ENCODE assay signal across 10 cellular contexts in genomic region chr3:72977060-72977459, GRCh38. TPM values are rescaled to one million over a fixed set of nuclear protein-coding genes. Genes with fewer than 3 reads are reported as not detected.
DNase-seq lines count a peak whose midpoint lies in the region; ATAC-seq and TF ChIP-seq lines count a peak whose summit lies in the region.
"Had no signal": no experiment of that assay in that cellular context is flagged by ENCODE, and none has a peak within 500 bp of the region (broad histone marks: within the 10 kb centered on the region; RNA-seq: fewer than 3 reads in every experiment).

No MANE protein-coding gene starts in this region.

- H3K4me1 Mint-ChIP-seq in CD14-positive monocyte (peaks cover 17% of the 10 kb centered on the region), Caco-2 (ENCODE audit: low read depth, unreplicated experiment) (peaks cover 16% of the 10 kb centered on the region)
- peaks cover 0 to 3% of the 10 kb centered on the region in 2 donors for H3K4me1 Mint-ChIP-seq in effector memory CD8-positive, alpha-beta T cell (ENCODE audit: low read depth in 2 of 2)

- TF ChIP-seq EP300 in transverse colon (IDR thresholded peaks at IDR 0.05; ENCODE audit: low read depth) = no peak

- WGBS in transverse colon (ENCODE audit: low coverage in 1 of 2), 2 donors = 61 to 72% methylated on average over 2 of the region's 2 CpGs

- H3K4me1 ChIP-seq in transverse colon (peaks cover 0 to 9% (median 3%) of the 10 kb centered on the region in 4 donors), Caco-2 (peaks cover 35% of the 10 kb centered on the region)

- ATAC-seq in GM19463 (IDR thresholded peaks at IDR 0.05; ENCODE audit: unreplicated experiment) = peak; percentile 33
- peak; percentile 59 for ATAC-seq in effector memory CD8-positive, alpha-beta T cell (replicated peaks)

- no peak overlapping the region for H3K27ac ChIP-seq in transverse colon

- H3K27me3 ChIP-seq in transverse colon (no peaks in the 10 kb centered on the region), Caco-2 (replicated peaks; ENCODE audit: control insufficient read depth, insufficient read depth, low read length) (no peaks in the 10 kb centered on the region)

- POLR2A ChIA-PET in Caco-2 (lab: Charles Lee) = no interaction called here

- in situ Hi-C loops in transverse colon (cut with MboI; ENCODE audit: low pct_ligation_motif_present in 1 of 4, low pct_unique_long_range_greater_than_20kb in 1 of 4, low sequenced_read_pairs in 3 of 4) = no loop called here

- H3K9me3 Mint-ChIP-seq in CD14-positive monocyte = peaks cover 0 to 1% (median 0%) of the 10 kb centered on the region in 7 donors
- H3K9me3 Mint-ChIP-seq in effector memory CD8-positive, alpha-beta T cell = no peaks in the 10 kb centered on the region
- H3K9me3 Mint-ChIP-seq in Caco-2 (ENCODE audit: unreplicated experiment) = no peaks in the 10 kb centered on the region

- H3K36me3 ChIP-seq in transverse colon (no peaks in the 10 kb centered on the region), Caco-2 (ENCODE audit: control insufficient read depth, insufficient read depth, low read length) (no peaks in the 10 kb centered on the region)

- BruUV-seq in Caco-2 (replicated peaks; lab: Mats Ljungman, UMichigan) = no TSS peak

- no peaks in the 10 kb centered on the region for H3K9me3 ChIP-seq in transverse colon
- H3K9me3 ChIP-seq in Caco-2 = no peaks in the 10 kb centered on the region

- intact Hi-C loops in CD14-positive monocyte (cut with micrococcal nuclease) = no loop called here
- intact Hi-C loops in transverse colon (cut with DNase I; ENCODE audit: low total_unique reads) = no loop called here
- intact Hi-C loops in Caco-2 (cut with micrococcal nuclease; ENCODE audit: unreplicated experiment) = no loop called here

- no peak for TF ChIP-seq POLR2A in transverse colon (IDR thresholded peaks at IDR 0.05)

- DNase-seq in CD14-positive monocyte (ENCODE audit: low spot score) (no peak), Kasumi-1 (lab: John Stamatoyannopoulos, UW) (peak; percentile 49 to 50), iPS-NIHi7 (ENCODE audit: extremely low spot score) (no peak), transverse colon (no peak), UCSD-AML1 (lab: John Stamatoyannopoulos, UW; ENCODE audit: unreplicated experiment) (no peak), Caco-2 (no peak)
- DNase-seq in effector memory CD8-positive, alpha-beta T cell = no peak
- DNase-seq: RPMI8226; stimulated activated CD4-positive, alpha-beta T cell treated with anti-CD3 and anti-CD28 coated beads, Interleukin-12 subunit alpha, Interleukin-12 subunit beta, amount 100 ng/mL, for 4 hours had no signal

- H3K4me3 Mint-ChIP-seq in CD14-positive monocyte (no peak overlapping the region), Caco-2 (ENCODE audit: unreplicated experiment) (no peak overlapping the region)
- no peak overlapping the region for H3K4me3 Mint-ChIP-seq in effector memory CD8-positive, alpha-beta T cell

- CTCF ChIA-PET in Caco-2 (lab: Charles Lee) = no interaction called here

- H3K27me3 Mint-ChIP-seq in CD14-positive monocyte (ENCODE audit: low read depth in 3 of 3) (peaks cover 0 to 7% (median 4%) of the 10 kb centered on the region in 3 donors), Caco-2 (ENCODE audit: insufficient read depth, unreplicated experiment) (no peaks in the 10 kb centered on the region)
- H3K27me3 Mint-ChIP-seq in effector memory CD8-positive, alpha-beta T cell = peaks cover 14 to 15% of the 10 kb centered on the region in 2 donors

- no peaks in the 10 kb centered on the region for H3K36me3 Mint-ChIP-seq in CD14-positive monocyte
- H3K36me3 Mint-ChIP-seq in effector memory CD8-positive, alpha-beta T cell (ENCODE audit: insufficient read depth) = no peaks in the 10 kb centered on the region
- peaks cover 8% of the 10 kb centered on the region for H3K36me3 Mint-ChIP-seq in Caco-2 (ENCODE audit: insufficient read depth, unreplicated experiment)

- TF ChIP-seq CTCF in CD14-positive monocyte (IDR thresholded peaks at IDR 0.05) (peak; percentile 22), transverse colon (IDR thresholded peaks at IDR 0.05) (peak in 1 of 5 experiments; percentile 18), Caco-2 (IDR thresholded peaks at IDR 0.05; ENCODE audit: insufficient read depth in 1 of 2, low read depth in 1 of 2, low read length in 1 of 2, severe bottlenecking in 1 of 2, unreplicated experiment in 1 of 2) (no peak)

- H3K27ac Mint-ChIP-seq in CD14-positive monocyte (peak overlapping the region; percentile 82 to 92 (median 87)), Caco-2 (ENCODE audit: unreplicated experiment) (no peak overlapping the region)
- H3K27ac Mint-ChIP-seq in effector memory CD8-positive, alpha-beta T cell = peak overlapping the region in 1 of 2 donors; percentile 54

- H3K4me3 ChIP-seq in transverse colon (no peak overlapping the region), Caco-2 (ENCODE audit: low read depth, low read length) (no peak overlapping the region)

RNA-seq across cellular contexts. Expression of gene PPP4R2, which starts 19.6 kb away (rescaled TPM):
- 10 to 100 TPM; 18.7 to 25.4 TPM for polyA plus RNA-seq in CD14-positive monocyte
- 10 to 100 TPM; 14.5 to 55.6 (median 36.9) TPM for total RNA-seq in transverse colon
- total RNA-seq in Caco-2 (2022) = 91.3 and 93.6 TPM in 2 replicates

Comparison
In these comparisons a context has a peak if more than half of its experiments do, and no peak if none do; other contexts are left out.
1. DNase-seq: peak in Kasumi-1 (2 of 2); none in CD14-positive monocyte (single experiment), effector memory CD8-positive, alpha-beta T cell (0 of 3), iPS-NIHi7 (single experiment), transverse colon (single experiment), UCSD-AML1 (single experiment) and Caco-2 (0 of 2).